Comparison of ENCODE assay signal across 1 cellular context in genomic region chr22:38644245-38644644, GRCh38.
TF ChIP-seq lines count a peak whose summit lies in the region.
"Not testable (repeated sequence)": the region's sequence is repeated elsewhere in the genome, so short reads cannot be mapped to it uniquely, and the experiment has no call there.

No MANE protein-coding gene starts in this region.

TF ChIP-seq in HepG2, 621 proteins besides CTCF, POLR2A, EP300 and RAD21:
- peak; percentile 73 for TF ChIP-seq CREB1 (IDR thresholded peaks at IDR 0.05)
- not testable (repeated sequence) for TF ChIP-seq CREB1 (CRISPR knock-in tag; IDR thresholded peaks at IDR 0.05)
- TF ChIP-seq FOXK2 (IDR thresholded peaks at IDR 0.05), result peak; percentile 25; the same call in 1 of the 2 replicates
TF ChIP-seq in HepG2: peak in this region for 2; not testable (repeated sequence) for 619.
